Comparison of ENCODE assay signal across 15 cellular contexts in genomic region chr10:112465299-112465882, GRCh38. TPM values are rescaled to one million over a fixed set of nuclear protein-coding genes. Genes with fewer than 3 reads are reported as not detected.
DNase-seq lines count a peak whose midpoint lies in the region; ATAC-seq and TF ChIP-seq lines count a peak whose summit lies in the region.
"Had no signal": no experiment of that assay in that cellular context is flagged by ENCODE, and none has a peak within 500 bp of the region (broad histone marks: within the 10 kb centered on the region; RNA-seq: fewer than 3 reads in every experiment).

No MANE protein-coding gene starts in this region.

- DNase-seq in activated T-cell treated with anti-CD3 and anti-CD28 coated beads, Interleukin-2, amount 50 U/mL, for 4 hours: no peak
- no peak for DNase-seq in activated T-cell treated with anti-CD3 and anti-CD28 coated beads, Interleukin-2, amount 50 U/mL, for 48 hours
- DNase-seq in stimulated activated naive CD8-positive, alpha-beta T cell treated with anti-CD3 and anti-CD28 coated beads, Interleukin-15, Interleukin-2, amounts not matched to agents 100 U/mL and 50 U/mL, for 24 hours: no peak
- DNase-seq in GM13976 (ENCODE audit: low spot score): no peak
- DNase-seq: AML-193, IMR-90, MV-4-11, NCI-H1436, NCI-H2029 treated with DMSO at 0.1 percent for 48 hours, NCI-H524, RPMI8226, SJCRH30 had no signal

- in situ Hi-C loops in GM13976 (cut with MboI; ENCODE audit: low sequenced_read_pairs, unreplicated experiment): no loop called here

- peaks cover 42% of the 10 kb centered on the region for H3K36me3 Mint-ChIP-seq in activated T-cell treated with anti-CD3 and anti-CD28 coated beads, Interleukin-2, amount 50 U/mL, for 4 hours (ENCODE audit: insufficient read depth)
- peaks cover 90% of the 10 kb centered on the region for H3K36me3 Mint-ChIP-seq in activated T-helper 17 cell treated with anti-CD3 and anti-CD28 coated beads, Interleukin-2, amount 50 U/mL, for 72 hours (ENCODE audit: low read depth)

- no peaks in the 10 kb centered on the region for H3K9me3 Mint-ChIP-seq in activated T-cell treated with anti-CD3 and anti-CD28 coated beads, Interleukin-2, amount 50 U/mL, for 4 hours
- no peaks in the 10 kb centered on the region for H3K9me3 Mint-ChIP-seq in activated T-helper 17 cell treated with anti-CD3 and anti-CD28 coated beads, Interleukin-2, amount 50 U/mL, for 72 hours

- H3K27ac Mint-ChIP-seq in activated T-helper 17 cell treated with anti-CD3 and anti-CD28 coated beads, Interleukin-2, amount 50 U/mL, for 72 hours: no peak overlapping the region

- no peak overlapping the region for H3K4me3 Mint-ChIP-seq in activated T-cell treated with anti-CD3 and anti-CD28 coated beads, Interleukin-2, amount 50 U/mL, for 4 hours
- no peak overlapping the region for H3K4me3 Mint-ChIP-seq in activated T-helper 17 cell treated with anti-CD3 and anti-CD28 coated beads, Interleukin-2, amount 50 U/mL, for 72 hours

- TF ChIP-seq CTCF in GM13976 (IDR thresholded peaks at IDR 0.05; ENCODE audit: borderline replicate concordance, control extremely low read depth, extremely low read depth, insufficient read depth, missing control alignments): no peak

- peaks cover 13% of the 10 kb centered on the region for H3K4me1 Mint-ChIP-seq in activated T-cell treated with anti-CD3 and anti-CD28 coated beads, Interleukin-2, amount 50 U/mL, for 4 hours (ENCODE audit: low read depth)
- peaks cover 6% of the 10 kb centered on the region for H3K4me1 Mint-ChIP-seq in activated T-helper 17 cell treated with anti-CD3 and anti-CD28 coated beads, Interleukin-2, amount 50 U/mL, for 72 hours

- ATAC-seq in activated T-cell treated with anti-CD3 and anti-CD28 coated beads, Interleukin-2, amount 50 U/mL, for 4 hours: peak; percentile 61
- ATAC-seq in HG02623 (IDR thresholded peaks at IDR 0.05; ENCODE audit: unreplicated experiment): peak; percentile 71
- ATAC-seq in activated T-helper 17 cell treated with anti-CD3 and anti-CD28 coated beads, Interleukin-2, amount 50 U/mL, for 72 hours (replicated peaks): peak; percentile 54
- ATAC-seq in stimulated activated naive CD8-positive, alpha-beta T cell treated with anti-CD3 and anti-CD28 coated beads, Interleukin-15, Interleukin-2, amounts not matched to agents 100 U/mL and 50 U/mL, for 24 hours: peak; percentile 54
- no peak for ATAC-seq in GM21390 (IDR thresholded peaks at IDR 0.05; ENCODE audit: unreplicated experiment)

- H3K27me3 Mint-ChIP-seq in activated T-cell treated with anti-CD3 and anti-CD28 coated beads, Interleukin-2, amount 50 U/mL, for 4 hours (ENCODE audit: low read depth): no peaks in the 10 kb centered on the region
- H3K27me3 Mint-ChIP-seq in activated T-helper 17 cell treated with anti-CD3 and anti-CD28 coated beads, Interleukin-2, amount 50 U/mL, for 72 hours: no peaks in the 10 kb centered on the region

RNA-seq across cellular contexts. Expression of gene VTI1A, which starts 18.4 kb away (rescaled TPM):
- 10 to 100 TPM; 39.2 to 43.8 (median 42.9) TPM for total RNA-seq in activated T-cell treated with anti-CD3 and anti-CD28 coated beads, Interleukin-2, amount 50 U/mL, for 4 hours
- 10 to 100 TPM; 35.2 to 46.9 TPM for total RNA-seq in activated T-helper 17 cell treated with anti-CD3 and anti-CD28 coated beads, Interleukin-2, amount 50 U/mL, for 72 hours

RNA-seq across cellular contexts. Expression of gene ZDHHC6, which starts 18.7 kb away (rescaled TPM):
- total RNA-seq in activated T-cell treated with anti-CD3 and anti-CD28 coated beads, Interleukin-2, amount 50 U/mL, for 4 hours: 10 to 100 TPM; 33.4 to 40.6 (median 36.2) TPM
- total RNA-seq in activated T-helper 17 cell treated with anti-CD3 and anti-CD28 coated beads, Interleukin-2, amount 50 U/mL, for 72 hours: 10 to 100 TPM; 45.4 to 56.2 TPM
